24 cellular contexts compared by ENCODE assay signal in genomic region chr1:87064309-87064708, GRCh38.
"Had no signal": no experiment of that assay in that cellular context is flagged by ENCODE, and none has a peak within 500 bp of the region (broad histone marks: within the 10 kb centered on the region; RNA-seq: fewer than 3 reads in every experiment).

No MANE protein-coding gene starts in this region.

- H3K4me3 ChIP-seq: breast epithelium, MG63, PC-9 had no signal

- ATAC-seq: activated CD8-positive, alpha-beta T cell treated with anti-CD3 and anti-CD28 coated beads, Interleukin-2, amount 10 ng/mL, durations not matched to agents 7 days and 5 days; T-cell had no signal

- H3K4me1 ChIP-seq: breast epithelium had no signal

- H3K4me2 ChIP-seq: PC-9 had no signal

- DNase-seq: activated CD4-positive, alpha-beta T cell treated with anti-CD3 and anti-CD28 coated beads for 48 hours; activated CD4-positive, alpha-beta T cell treated with anti-CD3 and anti-CD28 coated beads, Interleukin-2, amount 50 U/mL, for 4 hours; activated CD4-positive, CD25-positive, alpha-beta regulatory T cell treated with anti-CD3 and anti-CD28 coated beads, Interleukin-2, amount 50 U/mL, for 72 hours; activated CD8-positive, alpha-beta memory T cell treated with anti-CD3 and anti-CD28 coated beads, Interleukin-2, amount 50 U/mL, for 48 hours; activated CD8-positive, alpha-beta T cell treated with anti-CD3 and anti-CD28 coated beads, Interleukin-2, amount 10 ng/mL, durations not matched to agents 7 days and 5 days; activated effector memory CD4-positive, alpha-beta T cell treated with Interleukin-2 at 50 U/mL for 16 hours; activated naive CD4-positive, alpha-beta T cell; activated T-cell treated with anti-CD3 and anti-CD28 coated beads, Interleukin-2, amount 50 U/mL, for 1 hour; aorta; caudate nucleus; KG1; MG63; MV-4-11; NCI-H1105; NCI-H1436; NCI-H1694 treated with DMSO at 0.1 percent for 48 hours; NCI-H2081; NCI-H510A treated with DMSO at 0.1 percent for 48 hours; NCI-H69; PC-9; SIG-M5; T-cell had no signal

- H3K27me3 ChIP-seq: breast epithelium, MG63 had no signal

- H2AFZ ChIP-seq: PC-9 had no signal

- H3K27ac ChIP-seq: breast epithelium, PC-9, VCaP had no signal

- H3K36me3 ChIP-seq: breast epithelium, MG63 had no signal

- H3K9me3 ChIP-seq: breast epithelium had no signal
